19 cellular contexts compared by ENCODE assay signal in genomic region chr10:20991526-20991925, GRCh38.
DNase-seq lines count a peak whose midpoint lies in the region; ATAC-seq, FAIRE-seq and TF ChIP-seq lines count a peak whose summit lies in the region.
"Had no signal": no experiment of that assay in that cellular context is flagged by ENCODE, and none has a peak within 500 bp of the region (broad histone marks: within the 10 kb centered on the region; RNA-seq: fewer than 3 reads in every experiment).

No MANE protein-coding gene starts in this region.

- no peak overlapping the region for H3K4me3 ChIP-seq in HEK293 (ENCODE audit: low read depth, low read length)
- no peak overlapping the region for H3K4me3 ChIP-seq in HepG2 (replicated peaks in 1 of 3; ENCODE audit: insufficient read depth in 1 of 3, low read depth in 2 of 3, low read length in 3 of 3)

- TF ChIP-seq POLR2A in HepG2 (IDR thresholded peaks at IDR 0.05; ENCODE audit: insufficient read depth in 1 of 2, low read depth in 2 of 2, low read length in 2 of 2), result no peak

- in situ Hi-C loops in HepG2 (cut with HindIII; ENCODE audit: extremely low pct_ligation_motif_present, low pct_unique_long_range_greater_than_20kb), result no loop called here

- no peak for ATAC-seq in HepG2
- ATAC-seq in HG03520 (IDR thresholded peaks at IDR 0.05; ENCODE audit: unreplicated experiment), result no peak
- no peak for ATAC-seq in GM18519 (IDR thresholded peaks at IDR 0.05; ENCODE audit: low FRiP score, unreplicated experiment)

- no peak for TF ChIP-seq CTCF in HEK293 (tag by site-specific recombination; IDR thresholded peaks at IDR 0.05)
- TF ChIP-seq CTCF in HepG2 (CRISPR knock-in tag; IDR thresholded peaks at IDR 0.05), result no peak

- CTCF ChIA-PET in HEK293 (lab: Yijun Ruan, JAX), result no interaction called here
- CTCF ChIA-PET in HepG2 (lab: Yijun Ruan, JAX; ENCODE audit: low intra/inter-chr PET ratio, low total read pairs), result no interaction called here

- intact Hi-C loops in HepG2 (cut with micrococcal nuclease; ENCODE audit: unreplicated experiment), result no loop called here

- no peaks in the 10 kb centered on the region for H3K27me3 ChIP-seq in HepG2 (ENCODE audit: control insufficient read depth in 1 of 2, insufficient read depth in 2 of 2, low read length in 2 of 2)

- no peak overlapping the region for H3K9ac ChIP-seq in HepG2 (ENCODE audit: insufficient read depth, low read depth, low read length)

- POLR2A ChIA-PET in HEK293 (lab: Yijun Ruan, JAX), result no interaction called here
- POLR2A ChIA-PET in HepG2 (lab: Yijun Ruan, JAX), result no interaction called here

- no peak for FAIRE-seq in HepG2 (lab: Jason Lieb, UNC)
- FAIRE-seq: A204.1, D721Med, GM12891 had no signal

- H2AFZ ChIP-seq in HepG2 (ENCODE audit: low read length), result no peak overlapping the region

- DNase-seq in NCI-H526 (lab: John Stamatoyannopoulos, UW) (peak; percentile 16 to 25), NCI-H526 treated with DMSO at 0.1 percent for 48 hours (lab: John Stamatoyannopoulos, UW) (no peak), NCI-H69 (lab: John Stamatoyannopoulos, UW) (peak; percentile 78), HepG2 (ENCODE audit: low spot score) (peak; percentile 4), SKM-1 (lab: John Stamatoyannopoulos, UW; ENCODE audit: unreplicated experiment) (no peak)
- DNase-seq: CD4-positive, alpha-beta memory T cell; COR-L47; DMS79 treated with DMSO at 0.1 percent for 48 hours; EL; HCEC 1CT; IMR-90; KBM-7 had no signal

- H3K79me2 ChIP-seq in HepG2 (ENCODE audit: insufficient read depth, low read length), result no peaks in the 10 kb centered on the region

- WGBS in HepG2 (ENCODE audit: low lambda C conversion rate), result 2% methylated on average over 1 of the region's 1 CpG

- H4K20me1 ChIP-seq in HepG2 (ENCODE audit: insufficient read depth, low read length), result no peaks in the 10 kb centered on the region

- H3K36me3 ChIP-seq in HEK293 (ENCODE audit: control insufficient read depth in 2 of 2, insufficient read depth in 1 of 2, low read length in 2 of 2), result no peaks in the 10 kb centered on the region
- no peaks in the 10 kb centered on the region for H3K36me3 ChIP-seq in HepG2 (replicated peaks in 1 of 2; ENCODE audit: control insufficient read depth in 1 of 2, insufficient read depth in 2 of 2, low read length in 2 of 2)

- no peaks in the 10 kb centered on the region for H3K9me3 ChIP-seq in HEK293 (ENCODE audit: control insufficient read depth, insufficient read depth, low read depth, low read length)
- H3K9me3 ChIP-seq in HepG2 (ENCODE audit: low read length), result no peaks in the 10 kb centered on the region

- TF ChIP-seq RAD21 in HepG2 (CRISPR knock-in tag; IDR thresholded peaks at IDR 0.05), result no peak

- no peak overlapping the region for H3K4me2 ChIP-seq in HepG2 (ENCODE audit: low read depth, low read length)

- BruUV-seq in HepG2 (replicated peaks; lab: Mats Ljungman, UMichigan), result no TSS peak

- TF ChIP-seq EP300 in HepG2 (IDR thresholded peaks at IDR 0.05; ENCODE audit: low read depth in 2 of 2, low read length in 2 of 2) (no peak), HepG2 (CRISPR knock-in tag; IDR thresholded peaks at IDR 0.05; ENCODE audit: borderline replicate concordance) (no peak)

- no peak overlapping the region for H3K27ac ChIP-seq in HEK293 (ENCODE audit: extremely low read depth, low read depth, low read length)
- no peak overlapping the region for H3K27ac ChIP-seq in HepG2 (ENCODE audit: extremely low read length, insufficient read depth, low read length)
- H3K27ac ChIP-seq: C4-2B had no signal

- no peaks in the 10 kb centered on the region for H3K4me1 ChIP-seq in HEK293 (ENCODE audit: control insufficient read depth, insufficient read depth, low read length)
- H3K4me1 ChIP-seq in HepG2 (ENCODE audit: insufficient read depth, low read length), result peaks cover under 1% of the 10 kb centered on the region; the same call in 1 of the 2 replicates

TF ChIP-seq in HEK293, 187 proteins besides CTCF, POLR2A, EP300 and RAD21:
- 0 out of 2 replicates have a peak, but pooled peaks have one; percentile 40 for TF ChIP-seq ZNF146 (tag by site-specific recombination; IDR thresholded peaks at IDR 0.05)
- TF ChIP-seq ZNF626 (tag by site-specific recombination; IDR thresholded peaks at IDR 0.05), result no peak
- TF ChIP-seq ZNF10 (tag by site-specific recombination; IDR thresholded peaks at IDR 0.05), result no peak
TF ChIP-seq in HEK293: peak in this region for 1.

TF ChIP-seq in HepG2, 621 proteins besides CTCF, POLR2A, EP300 and RAD21:
- TF ChIP-seq HNRNPK (IDR thresholded peaks at IDR 0.05; ENCODE audit: low read depth, low read length, poor library complexity, severe bottlenecking) (peak; percentile 55), CBFB (CRISPR knock-in tag; IDR thresholded peaks at IDR 0.05) (no peak), HOXD1 (CRISPR knock-in tag; IDR thresholded peaks at IDR 0.05) (no peak), PHF8 (CRISPR knock-in tag; IDR thresholded peaks at IDR 0.05) (no peak)

Comparison
In these comparisons a context has a peak if more than half of its experiments do, and no peak if none do; other contexts are left out.
1. DNase-seq: peak in NCI-H526 (2 of 2), NCI-H69 (single experiment) and HepG2 (single experiment); none in NCI-H526 treated with DMSO at 0.1 percent for 48 hours (single experiment) and SKM-1 (single experiment).